In the genomic region with DNA sequence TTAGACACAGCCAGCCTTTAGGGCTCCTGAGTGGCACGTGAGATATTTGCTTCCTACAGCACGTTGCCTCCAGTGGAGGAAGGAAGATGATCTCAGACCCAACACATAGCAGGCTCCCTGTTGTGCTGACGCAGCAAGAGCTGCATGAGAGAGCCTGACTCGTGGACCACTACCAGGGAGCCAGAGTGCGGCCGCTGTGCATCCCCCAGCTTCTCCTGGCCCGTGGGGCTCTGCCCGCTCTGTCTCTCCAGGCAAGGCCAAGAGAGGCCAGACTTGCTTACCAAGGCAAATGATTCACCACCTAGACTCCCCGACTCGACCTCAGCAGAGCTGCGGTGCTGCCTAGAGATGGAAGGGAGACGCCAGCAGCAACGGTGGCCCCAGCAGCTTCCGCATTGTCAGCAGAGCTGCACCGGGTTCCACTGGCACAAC, we compare ENCODE assay signal across 19 cellular contexts. TPM values are rescaled to one million over a fixed set of nuclear protein-coding genes. Genes with fewer than 3 reads are reported as not detected.
A peak's percentile ranks its signal among the peaks of the same experiment; 100 is the strongest.
DNase-seq lines count a peak whose midpoint lies in the region; TF ChIP-seq lines count a peak whose summit lies in the region.
"Had no signal": no experiment of that assay in that cellular context is flagged by ENCODE, and none has a peak within 500 bp of the region (broad histone marks: within the 10 kb centered on the region; RNA-seq: fewer than 3 reads in every experiment).

No MANE protein-coding gene starts in this region.

- H3K9me3 ChIP-seq in endodermal cell (ENCODE audit: control insufficient read depth, low read length) (peaks cover 8% of the 10 kb centered on the region), sigmoid colon (no peaks in the 10 kb centered on the region)
- H3K9me3 ChIP-seq: adrenal gland, Caco-2, lower lobe of right lung had no signal

- H3K27me3 ChIP-seq in endodermal cell (ENCODE audit: control insufficient read depth, insufficient read depth, low read length, poor library complexity, severe bottlenecking) (no peaks in the 10 kb centered on the region), mesendoderm (ENCODE audit: insufficient read depth, low read length, poor library complexity) (no peaks in the 10 kb centered on the region), sigmoid colon (no peaks in the 10 kb centered on the region)
- H3K27me3 ChIP-seq: adrenal gland, dorsolateral prefrontal cortex had no signal

- no peak for TF ChIP-seq EP300 in sigmoid colon (IDR thresholded peaks at IDR 0.05)

- no peak for TF ChIP-seq POLR2A in sigmoid colon (IDR thresholded peaks at IDR 0.05)

- no peak overlapping the region for H2AK5ac ChIP-seq in mesendoderm (ENCODE audit: low read length)

- 73 to 74% methylated on average over 7 to 15 of the region's 15 CpGs for WGBS in endodermal cell (ENCODE audit: insufficient coverage in 1 of 2, insufficient read length in 1 of 2), 2 experiments
- no CpG with 5 or more reads among the region's 15 CpGs for WGBS in mesendoderm (ENCODE audit: extremely low coverage, insufficient coverage, low lambda C conversion rate)
- 71 to 85% methylated on average over 15 of the region's 15 CpGs for WGBS in sigmoid colon, 2 donors

- no peaks in the 10 kb centered on the region for H3K27me3 Mint-ChIP-seq in endodermal cell (ENCODE audit: insufficient read depth)
- no peaks in the 10 kb centered on the region for H3K27me3 Mint-ChIP-seq in T-helper 2 cell treated with Interferon-gamma antibody and Interleukin-4, amounts not matched to agents 5 μg/mL and 100 μg/mL, for 36 hours (ENCODE audit: low read depth)

- H3K18ac ChIP-seq in mesendoderm (ENCODE audit: low read length), result no peak overlapping the region

- H3K27ac Mint-ChIP-seq in endodermal cell, result peak overlapping the region; percentile 65
- H3K27ac Mint-ChIP-seq in T-helper 2 cell treated with Interferon-gamma antibody and Interleukin-4, amounts not matched to agents 5 μg/mL and 100 μg/mL, for 36 hours, result no peak overlapping the region
- H3K27ac Mint-ChIP-seq: activated T-helper 1 cell treated with anti-CD3 and anti-CD28 coated beads, Interleukin-12 subunit alpha, Interleukin-12 subunit beta, Interleukin-2, Interleukin-4 antibody, amounts not matched to agents 30 ng/mL and 10 ng/mL and 1 ng/mL, durations not matched to agents 14 hours and 24 hours and 36 hours; natural killer cell treated with Interleukin-12 subunit alpha and Interleukin-12 subunit beta and Interleukin-15 and Interleukin-18, amount 100 ng/mL, for 72 hours had no signal

- H3K9ac ChIP-seq in endodermal cell (ENCODE audit: extremely low read depth, low read length, poor library complexity, severe bottlenecking), result no peak overlapping the region
- H3K9ac ChIP-seq in mesendoderm (ENCODE audit: low read length), result peak overlapping the region; percentile 5

- H3K36me3 Mint-ChIP-seq in endodermal cell (ENCODE audit: low read depth), result peaks cover 19% of the 10 kb centered on the region
- no peaks in the 10 kb centered on the region for H3K36me3 Mint-ChIP-seq in T-helper 2 cell treated with Interferon-gamma antibody and Interleukin-4, amounts not matched to agents 5 μg/mL and 100 μg/mL, for 36 hours (ENCODE audit: low read depth)
- H3K36me3 Mint-ChIP-seq: natural killer cell treated with Interleukin-12 subunit alpha and Interleukin-12 subunit beta and Interleukin-15 and Interleukin-18, amount 100 ng/mL, for 72 hours had no signal

- no peak overlapping the region for H2BK5ac ChIP-seq in mesendoderm (ENCODE audit: low read length)

- peaks cover 4% of the 10 kb centered on the region for H3K79me2 ChIP-seq in mesendoderm (ENCODE audit: control insufficient read depth, insufficient read depth, low read length)

- no peak overlapping the region for H3K4me3 Mint-ChIP-seq in endodermal cell
- no peak overlapping the region for H3K4me3 Mint-ChIP-seq in T-helper 2 cell treated with Interferon-gamma antibody and Interleukin-4, amounts not matched to agents 5 μg/mL and 100 μg/mL, for 36 hours
- H3K4me3 Mint-ChIP-seq: activated T-helper 1 cell treated with anti-CD3 and anti-CD28 coated beads, Interleukin-12 subunit alpha, Interleukin-12 subunit beta, Interleukin-2, Interleukin-4 antibody, amounts not matched to agents 30 ng/mL and 10 ng/mL and 1 ng/mL, durations not matched to agents 14 hours and 24 hours and 36 hours; natural killer cell treated with Interleukin-12 subunit alpha and Interleukin-12 subunit beta and Interleukin-15 and Interleukin-18, amount 100 ng/mL, for 72 hours had no signal

- H3K36me3 ChIP-seq in endodermal cell (ENCODE audit: control insufficient read depth, insufficient read depth, low read length) (peaks cover 29% of the 10 kb centered on the region), mesendoderm (ENCODE audit: control insufficient read depth, insufficient read depth, low read length) (no peaks in the 10 kb centered on the region), sigmoid colon (no peaks in the 10 kb centered on the region)
- H3K36me3 ChIP-seq: adrenal gland, lower lobe of right lung had no signal

- peak overlapping the region; percentile 26 for H3K56ac ChIP-seq in mesendoderm (ENCODE audit: low read length)

- no peak overlapping the region for H4K5ac ChIP-seq in mesendoderm (ENCODE audit: low read length)

- DNase-seq in COLO829 (ENCODE audit: low spot score) (peak; percentile 71), RPMI7951 (ENCODE audit: low read depth) (peak; percentile 76), endodermal cell (peak; percentile 66), mesendoderm (peak; percentile 78), GOT3 (lab: John Stamatoyannopoulos, UW) (no peak), medulla oblongata (ENCODE audit: extremely low spot score) (no peak), sigmoid colon (no peak)
- DNase-seq in T-helper 2 cell treated with Interferon-gamma antibody and Interleukin-4, amounts not matched to agents 5 μg/mL and 100 μg/mL, for 36 hours (ENCODE audit: low spot score), result no peak
- DNase-seq: activated CD4-positive, alpha-beta T cell treated with anti-CD3 and anti-CD28 coated beads, Interleukin-2, amount 50 U/mL, for 48 hours; Caco-2; hippocampal formation; lower lobe of right lung; NCI-H1105; stimulated activated naive CD4-positive, alpha-beta T cell; trophoblast cell had no signal

- H2BK15ac ChIP-seq in mesendoderm (replicated peaks; ENCODE audit: low read depth), result no peak overlapping the region

- no peak overlapping the region for H3K4me2 ChIP-seq in mesendoderm (ENCODE audit: low read length)

- H3K27ac ChIP-seq in endodermal cell (ENCODE audit: low read depth, low read length) (no peak overlapping the region), mesendoderm (ENCODE audit: low read depth, low read length) (no peak overlapping the region), sigmoid colon (no peak overlapping the region)
- H3K27ac ChIP-seq: adrenal gland, lower lobe of right lung had no signal

- H4K8ac ChIP-seq in mesendoderm (ENCODE audit: low read depth, low read length), result no peak overlapping the region

- H3K4me3 ChIP-seq in endodermal cell (ENCODE audit: low read length), result no peak overlapping the region
- no peak overlapping the region for H3K4me3 ChIP-seq in mesendoderm (ENCODE audit: low read length)
- H3K4me3 ChIP-seq in sigmoid colon, result no peak overlapping the region
- H3K4me3 ChIP-seq: adrenal gland, dorsolateral prefrontal cortex, lower lobe of right lung had no signal

- TF ChIP-seq CTCF in endodermal cell (conservative IDR thresholded peaks at IDR 0.05) (no peak), sigmoid colon (IDR thresholded peaks at IDR 0.05) (no peak)

- H3K23ac ChIP-seq in mesendoderm (ENCODE audit: low read length), result no peak overlapping the region

- no peak overlapping the region for H2BK120ac ChIP-seq in mesendoderm (ENCODE audit: low read depth, low read length)

- H3K79me1 ChIP-seq in mesendoderm (ENCODE audit: low read length), result peaks cover 13% of the 10 kb centered on the region

- no peak overlapping the region for H3K4ac ChIP-seq in mesendoderm (ENCODE audit: low read depth, low read length)

- intact Hi-C loops in sigmoid colon (cut with DNase I), result no loop called here

- H3K9me3 Mint-ChIP-seq in endodermal cell, result no peaks in the 10 kb centered on the region
- no peaks in the 10 kb centered on the region for H3K9me3 Mint-ChIP-seq in T-helper 2 cell treated with Interferon-gamma antibody and Interleukin-4, amounts not matched to agents 5 μg/mL and 100 μg/mL, for 36 hours
- H3K9me3 Mint-ChIP-seq: activated T-helper 1 cell treated with anti-CD3 and anti-CD28 coated beads, Interleukin-12 subunit alpha, Interleukin-12 subunit beta, Interleukin-2, Interleukin-4 antibody, amounts not matched to agents 30 ng/mL and 10 ng/mL and 1 ng/mL, durations not matched to agents 14 hours and 24 hours and 36 hours; natural killer cell treated with Interleukin-12 subunit alpha and Interleukin-12 subunit beta and Interleukin-15 and Interleukin-18, amount 100 ng/mL, for 72 hours had no signal

- H3K4me1 ChIP-seq in endodermal cell (ENCODE audit: control insufficient read depth, insufficient read depth, low read length) (peaks cover 14% of the 10 kb centered on the region), mesendoderm (ENCODE audit: control insufficient read depth, low read depth, low read length) (peaks cover 7% of the 10 kb centered on the region), sigmoid colon (no peaks in the 10 kb centered on the region)
- H3K4me1 ChIP-seq: adrenal gland, Caco-2, lower lobe of right lung had no signal

- peaks cover 31% of the 10 kb centered on the region for H3K4me1 Mint-ChIP-seq in endodermal cell
- no peaks in the 10 kb centered on the region for H3K4me1 Mint-ChIP-seq in T-helper 2 cell treated with Interferon-gamma antibody and Interleukin-4, amounts not matched to agents 5 μg/mL and 100 μg/mL, for 36 hours (ENCODE audit: low read depth)

RNA-seq across cellular contexts. Expression of gene MAP3K9, which starts 37.5 kb away (rescaled TPM):
- 0.88 and 1.1 TPM in 2 replicates for total RNA-seq in RPMI7951 (2014; rRNA removed; shearing (Covaris generic))
- total RNA-seq in endodermal cell, result 10 to 100 TPM; 34.1 to 38.5 TPM
- 7.3 TPM for polyA plus RNA-seq in endodermal cell (2013, experiment 1 of 2)
- 7.6 TPM for polyA plus RNA-seq in endodermal cell (2013, experiment 2 of 2)
- 6.3 TPM for polyA plus RNA-seq in mesendoderm (2013, experiment 1 of 2)
- polyA plus RNA-seq in mesendoderm (2013, experiment 2 of 2), result 6.4 TPM
- under 1 TPM; 0.36 to 0.66 (median 0.48) TPM for total RNA-seq in sigmoid colon
- 1 to 10 TPM in 2 of 3 donors, under 1 TPM in 1; 0.60 to 4.7 (median 1.6) TPM for polyA plus RNA-seq in sigmoid colon

Comparison
In these comparisons a context has a peak if more than half of its experiments do, and no peak if none do; other contexts are left out.
1. DNase-seq: peak in COLO829 (single experiment), RPMI7951 (single experiment), endodermal cell (single experiment) and mesendoderm (single experiment); none in T-helper 2 cell treated with Interferon-gamma antibody and Interleukin-4, amounts not matched to agents 5 μg/mL and 100 μg/mL, for 36 hours (single experiment), GOT3 (single experiment), medulla oblongata (single experiment) and sigmoid colon (single experiment).
2. RNA of gene MAP3K9, which starts 37.5 kb away (total RNA-seq): 34.1 to 38.5 TPM in endodermal cell; 0.88 to 1.1 TPM in RPMI7951 and 0.36 to 0.66 TPM in sigmoid colon; every median in the first group is over 10 times any median in the second.